In genomic region chr3:10775828-10776227, GRCh38 we compare ENCODE assay signal across 18 cellular contexts. TPM values are rescaled to one million over a fixed set of nuclear protein-coding genes. Genes with fewer than 3 reads are reported as not detected.
DNase-seq lines count a peak whose midpoint lies in the region; ATAC-seq and TF ChIP-seq lines count a peak whose summit lies in the region.
"Had no signal": no experiment of that assay in that cellular context is flagged by ENCODE, and none has a peak within 500 bp of the region (broad histone marks: within the 10 kb centered on the region; RNA-seq: fewer than 3 reads in every experiment).

No MANE protein-coding gene starts in this region.

- H3K9me3 ChIP-seq in right atrium auricular region, result peaks cover 0 to 7% of the 10 kb centered on the region in 2 donors
- H3K9me3 ChIP-seq: Caco-2, HAP-1 had no signal

- TF ChIP-seq CTCF in right atrium auricular region (IDR thresholded peaks at IDR 0.05) (no peak), natural killer cell (IDR thresholded peaks at IDR 0.05) (no peak)

- no peaks in the 10 kb centered on the region for H3K4me1 Mint-ChIP-seq in natural killer cell
- H3K4me1 Mint-ChIP-seq in stimulated activated memory B cell treated with anti-CD40 and anti-IgM and Interleukin-4, amounts not matched to agents 10 μg/mL and 1 μg/mL and 100 μg/mL, for 72 hours, result no peaks in the 10 kb centered on the region
- H3K4me1 Mint-ChIP-seq: B cell; CD4-positive, CD25-positive, alpha-beta regulatory T cell had no signal

- DNase-seq in right atrium auricular region (ENCODE audit: low spot score) (peak; percentile 46), left cardiac atrium (no peak), islet precursor cell (peak; percentile 37), retina (peak; percentile 29), natural killer cell (no peak), NCI-H82 treated with DMSO at 0.1 percent for 48 hours (lab: John Stamatoyannopoulos, UW; ENCODE audit: unreplicated experiment) (no peak)
- DNase-seq: Caco-2; CD4-positive, CD25-positive, alpha-beta regulatory T cell; DMS153; DMS79; GDM1; GM23248 had no signal

- no peak overlapping the region for H3K27ac ChIP-seq in right atrium auricular region
- H3K27ac ChIP-seq: BLaER1 treated with 17β-estradiol and CSF1 and Interleukin-3, amounts not matched to agents 10 nM and 100 nM; GM23248 had no signal

- H3K36me3 ChIP-seq in right atrium auricular region, result no peaks in the 10 kb centered on the region
- H3K36me3 ChIP-seq: BLaER1 treated with 17β-estradiol and CSF1 and Interleukin-3, amounts not matched to agents 10 nM and 100 nM; HAP-1 had no signal

- H3K9me3 Mint-ChIP-seq in natural killer cell, result no peaks in the 10 kb centered on the region
- no peaks in the 10 kb centered on the region for H3K9me3 Mint-ChIP-seq in stimulated activated memory B cell treated with anti-CD40 and anti-IgM and Interleukin-4, amounts not matched to agents 10 μg/mL and 1 μg/mL and 100 μg/mL, for 72 hours
- H3K9me3 Mint-ChIP-seq: CD4-positive, CD25-positive, alpha-beta regulatory T cell had no signal

- H3K27me3 Mint-ChIP-seq in natural killer cell (ENCODE audit: low read depth in 2 of 2), result peaks cover 8 to 11% of the 10 kb centered on the region in 2 donors
- peaks cover 55% of the 10 kb centered on the region for H3K27me3 Mint-ChIP-seq in stimulated activated memory B cell treated with anti-CD40 and anti-IgM and Interleukin-4, amounts not matched to agents 10 μg/mL and 1 μg/mL and 100 μg/mL, for 72 hours

- intact Hi-C loops in left cardiac atrium (cut with DNase I) (no loop called here), natural killer cell (cut with micrococcal nuclease) (no loop called here)

- no peaks in the 10 kb centered on the region for H3K36me3 Mint-ChIP-seq in natural killer cell
- no peaks in the 10 kb centered on the region for H3K36me3 Mint-ChIP-seq in stimulated activated memory B cell treated with anti-CD40 and anti-IgM and Interleukin-4, amounts not matched to agents 10 μg/mL and 1 μg/mL and 100 μg/mL, for 72 hours
- H3K36me3 Mint-ChIP-seq: CD4-positive, CD25-positive, alpha-beta regulatory T cell had no signal

- no peak overlapping the region for H3K4me3 Mint-ChIP-seq in natural killer cell
- no peak overlapping the region for H3K4me3 Mint-ChIP-seq in stimulated activated memory B cell treated with anti-CD40 and anti-IgM and Interleukin-4, amounts not matched to agents 10 μg/mL and 1 μg/mL and 100 μg/mL, for 72 hours
- H3K4me3 Mint-ChIP-seq: B cell; CD4-positive, CD25-positive, alpha-beta regulatory T cell had no signal

- no peak overlapping the region for H3K4me3 ChIP-seq in right atrium auricular region
- H3K4me3 ChIP-seq: BLaER1 treated with 17β-estradiol and CSF1 and Interleukin-3, amounts not matched to agents 10 nM and 100 nM; GM23248; HAP-1 had no signal

- H3K27ac Mint-ChIP-seq in natural killer cell, result no peak overlapping the region
- no peak overlapping the region for H3K27ac Mint-ChIP-seq in stimulated activated memory B cell treated with anti-CD40 and anti-IgM and Interleukin-4, amounts not matched to agents 10 μg/mL and 1 μg/mL and 100 μg/mL, for 72 hours
- H3K27ac Mint-ChIP-seq: B cell; CD4-positive, CD25-positive, alpha-beta regulatory T cell had no signal

- ATAC-seq in left cardiac atrium (no peak), natural killer cell (no peak)
- ATAC-seq in stimulated activated memory B cell treated with anti-CD40 and anti-IgM and Interleukin-4, amounts not matched to agents 10 μg/mL and 1 μg/mL and 100 μg/mL, for 72 hours, result no peak
- ATAC-seq: HepG2 had no signal

- no peaks in the 10 kb centered on the region for H3K27me3 ChIP-seq in right atrium auricular region
- H3K27me3 ChIP-seq: BLaER1 treated with 17β-estradiol and CSF1 and Interleukin-3, amounts not matched to agents 10 nM and 100 nM had no signal

- H3K4me1 ChIP-seq in right atrium auricular region, result no peaks in the 10 kb centered on the region
- H3K4me1 ChIP-seq: Caco-2, HAP-1 had no signal

RNA-seq across cellular contexts. Expression of gene SLC6A11, which starts 40.2 kb away (rescaled TPM):
- total RNA-seq in right atrium auricular region (not detected), left cardiac atrium (not detected), natural killer cell (not detected)
- total RNA-seq: A172; B cell; Caco-2; CD4-positive, CD25-positive, alpha-beta regulatory T cell; GM23248 had no signal

Comparison
In these comparisons a context has a peak if more than half of its experiments do, and no peak if none do; other contexts are left out.
1. DNase-seq: peak in right atrium auricular region (single experiment), islet precursor cell (single experiment) and retina (single experiment); none in left cardiac atrium (single experiment), natural killer cell (single experiment) and NCI-H82 treated with DMSO at 0.1 percent for 48 hours (single experiment).